20 cellular contexts compared by ENCODE assay signal in the genomic region with DNA sequence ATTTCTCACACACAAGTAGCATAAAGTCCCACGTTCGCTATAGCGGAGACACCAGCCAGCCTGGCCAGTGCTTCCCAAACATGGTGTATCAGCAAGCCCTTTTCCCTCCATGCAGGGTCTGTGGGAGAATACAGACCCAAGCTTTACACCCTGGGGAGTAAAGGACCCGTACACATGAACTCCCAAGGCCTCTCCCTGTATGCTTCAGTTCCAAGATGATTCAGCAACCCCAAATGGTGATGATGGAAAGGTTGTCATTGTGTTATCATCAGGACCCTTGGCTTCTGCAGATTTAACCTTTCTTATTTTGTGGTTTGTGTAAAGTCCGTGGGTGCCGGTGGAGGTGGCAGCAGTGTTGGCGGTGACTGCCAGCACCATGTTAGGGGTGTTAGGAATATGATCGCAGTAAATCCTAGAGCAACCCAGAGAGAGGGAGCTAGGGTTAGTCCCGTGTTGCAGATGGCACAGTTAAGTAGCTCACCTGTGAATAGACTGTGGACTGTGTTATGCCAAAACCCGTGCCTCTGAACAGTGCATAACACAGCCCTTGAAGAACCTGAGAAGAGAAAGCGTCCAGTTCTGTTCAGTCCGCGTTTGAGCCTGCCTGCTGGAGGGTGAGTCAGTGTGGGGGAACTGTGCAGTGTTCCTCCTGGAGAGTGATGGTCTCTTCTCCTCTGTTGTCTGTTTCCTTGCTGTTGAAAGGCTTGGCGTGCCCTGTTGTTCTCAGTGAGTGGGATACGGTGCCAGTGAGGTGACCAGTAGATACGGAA.
A peak's percentile ranks its signal among the peaks of the same experiment; 100 is the strongest.
DNase-seq lines count a peak whose midpoint lies in the region; ATAC-seq and TF ChIP-seq lines count a peak whose summit lies in the region.
"Had no signal": no experiment of that assay in that cellular context is flagged by ENCODE, and none has a peak within 500 bp of the region (broad histone marks: within the 10 kb centered on the region; RNA-seq: fewer than 3 reads in every experiment).

No MANE protein-coding gene starts in this region.

- DNase-seq in CD8-positive, alpha-beta T cell = no peak
- DNase-seq in RWPE2 (ENCODE audit: low spot score) (peak; percentile 42), cerebellar cortex (ENCODE audit: low spot score) (peak; percentile 32), mesenteric fat pad (ENCODE audit: low spot score) (peak; percentile 51), NOMO-1 treated with DMSO at 0.1 percent for 48 hours (lab: John Stamatoyannopoulos, UW; ENCODE audit: unreplicated experiment) (no peak), RWPE1 (ENCODE audit: low spot score) (no peak), NCI-H2029 (lab: John Stamatoyannopoulos, UW) (no peak)
- DNase-seq: CD4-positive, CD25-positive, alpha-beta regulatory T cell; GM23248; H7; HFFc6; KG1; MG63; NCI-H2029 treated with DMSO at 0.1 percent for 48 hours; NCI-H446 treated with DMSO at 0.1 percent for 48 hours; NCI-H526 treated with DMSO at 0.1 percent for 48 hours; SK-N-SH had no signal

- H3K36me3 Mint-ChIP-seq in CD8-positive, alpha-beta T cell = peaks cover 50% of the 10 kb centered on the region

- H3K4me1 ChIP-seq in CD8-positive, alpha-beta T cell (ENCODE audit: insufficient read depth, low read length) = peaks cover 30% of the 10 kb centered on the region
- no peaks in the 10 kb centered on the region for H3K4me1 ChIP-seq in RWPE2 (ENCODE audit: insufficient read depth, poor library complexity, severe bottlenecking)
- H3K4me1 ChIP-seq: BLaER1 had no signal

- POLR2A ChIA-PET in CD8-positive, alpha-beta T cell (lab: Charles Lee) = no interaction called here
- POLR2A ChIA-PET in RWPE1 (lab: Yijun Ruan, JAX; ENCODE audit: low non-redundant PET) = interaction anchor here (0.5 kb wide), 1 partner anchor 23 kb away, joined by 3 read pairs; no protein-coding TSS in a partner anchor

- no peaks in the 10 kb centered on the region for H3K36me3 ChIP-seq in CD8-positive, alpha-beta T cell (ENCODE audit: insufficient read depth, low read length)
- H3K36me3 ChIP-seq in RWPE2 (ENCODE audit: low read depth) = no peaks in the 10 kb centered on the region
- H3K36me3 ChIP-seq: BLaER1, MG63 had no signal

- CTCF ChIA-PET in CD8-positive, alpha-beta T cell (lab: Charles Lee) = no interaction called here
- CTCF ChIA-PET in RWPE1 (lab: Yijun Ruan, JAX) = no interaction called here

- H3K4me3 ChIP-seq in CD8-positive, alpha-beta T cell (ENCODE audit: low read depth, low read length) = no peak overlapping the region
- no peak overlapping the region for H3K4me3 ChIP-seq in RWPE2 (ENCODE audit: severe bottlenecking)
- H3K4me3 ChIP-seq: BLaER1, GM23248, MG63 had no signal

- H3K9me3 Mint-ChIP-seq in CD8-positive, alpha-beta T cell = no peaks in the 10 kb centered on the region

- no peak for ATAC-seq in CD8-positive, alpha-beta T cell
- ATAC-seq in RWPE2 (ENCODE audit: low read depth) (no peak), HG02852 (IDR thresholded peaks at IDR 0.05; ENCODE audit: unreplicated experiment) (no peak)
- ATAC-seq: Panc1 had no signal

- no peaks in the 10 kb centered on the region for H3K27me3 Mint-ChIP-seq in CD8-positive, alpha-beta T cell (ENCODE audit: low read depth)
- H3K27me3 Mint-ChIP-seq: CD4-positive, CD25-positive, alpha-beta regulatory T cell had no signal

- TF ChIP-seq CTCF in CD8-positive, alpha-beta T cell (IDR thresholded peaks at IDR 0.05) = no peak
- TF ChIP-seq CTCF in RWPE2 (IDR thresholded peaks at IDR 0.05; ENCODE audit: poor library complexity, severe bottlenecking) (no peak), RWPE1 (conservative IDR thresholded peaks at IDR 0.05; ENCODE audit: low read depth) (no peak)

- H3K27ac ChIP-seq in CD8-positive, alpha-beta T cell (ENCODE audit: low read depth, low read length) = no peak overlapping the region
- no peak overlapping the region for H3K27ac ChIP-seq in RWPE2 (ENCODE audit: poor library complexity, severe bottlenecking)
- no peak overlapping the region for H3K27ac ChIP-seq in RWPE1
- H3K27ac ChIP-seq: BLaER1, GM23248 had no signal

- H3K27me3 ChIP-seq in CD8-positive, alpha-beta T cell (ENCODE audit: insufficient read depth, low read length) = no peaks in the 10 kb centered on the region
- no peaks in the 10 kb centered on the region for H3K27me3 ChIP-seq in RWPE2 (ENCODE audit: insufficient read depth, poor library complexity, severe bottlenecking)
- H3K27me3 ChIP-seq: BLaER1, MG63 had no signal

- peaks cover 74% of the 10 kb centered on the region for H3K4me1 Mint-ChIP-seq in CD8-positive, alpha-beta T cell (ENCODE audit: low read depth)

- intact Hi-C loops in CD8-positive, alpha-beta T cell (cut with DNase I, micrococcal nuclease) = no loop called here

- peak overlapping the region; percentile 68 for H3K27ac Mint-ChIP-seq in CD8-positive, alpha-beta T cell
- H3K27ac Mint-ChIP-seq: HFFc6 had no signal

- H3K4me3 Mint-ChIP-seq in CD8-positive, alpha-beta T cell = no peak overlapping the region
- H3K4me3 Mint-ChIP-seq: CD4-positive, CD25-positive, alpha-beta regulatory T cell; HFFc6 had no signal

- H3K9me3 ChIP-seq in CD8-positive, alpha-beta T cell (ENCODE audit: low read length) = no peaks in the 10 kb centered on the region
- H3K9me3 ChIP-seq in RWPE2 (ENCODE audit: severe bottlenecking) = no peaks in the 10 kb centered on the region
- H3K9me3 ChIP-seq: MG63, SK-N-SH had no signal

Comparison
In these comparisons a context has a peak if more than half of its experiments do, and no peak if none do; other contexts are left out.
1. DNase-seq: peak in RWPE2 (single experiment), cerebellar cortex (single experiment) and mesenteric fat pad (single experiment); none in CD8-positive, alpha-beta T cell (0 of 7), NOMO-1 treated with DMSO at 0.1 percent for 48 hours (single experiment), RWPE1 (single experiment) and NCI-H2029 (single experiment).